ENCODE assay signal across 17 cellular contexts in the genomic region with DNA sequence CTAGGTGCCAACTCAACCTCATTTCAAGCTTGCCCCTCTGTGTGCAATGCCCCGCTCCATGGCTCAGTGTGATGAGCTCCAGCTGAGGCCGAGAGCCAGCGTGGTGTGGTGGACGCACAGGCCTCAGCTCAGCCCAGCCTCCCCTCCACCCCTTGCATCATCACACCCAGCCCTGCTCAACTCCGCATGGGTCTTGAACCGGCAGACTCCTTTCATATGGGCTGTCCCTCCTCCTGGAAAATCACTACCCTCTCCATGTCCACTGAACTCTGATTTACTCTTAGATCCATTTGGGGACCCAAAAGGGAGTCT. TPM values are rescaled to one million over a fixed set of nuclear protein-coding genes. Genes with fewer than 3 reads are reported as not detected.
DNase-seq lines count a peak whose midpoint lies in the region; ATAC-seq, FAIRE-seq and TF ChIP-seq lines count a peak whose summit lies in the region.
"Had no signal": no experiment of that assay in that cellular context is flagged by ENCODE, and none has a peak within 500 bp of the region (broad histone marks: within the 10 kb centered on the region; RNA-seq: fewer than 3 reads in every experiment).

No MANE protein-coding gene starts in this region.

- H2BK120ac ChIP-seq in mesendoderm (ENCODE audit: low read depth, low read length) = no peak overlapping the region

- H2AFZ ChIP-seq in HepG2 (ENCODE audit: low read length) (no peak overlapping the region), KMS-11 (ENCODE audit: low read depth) (no peak overlapping the region)

- 54% methylated on average over 3 of the region's 6 CpGs for WGBS in HepG2 (ENCODE audit: low lambda C conversion rate)
- 100% methylated on average over 1 of the region's 6 CpGs for WGBS in right lobe of liver (ENCODE audit: insufficient coverage, low coverage, low lambda C conversion rate, missing lambda C conversion rate)
- no CpG with 5 or more reads among the region's 6 CpGs for WGBS in mesendoderm (ENCODE audit: extremely low coverage, insufficient coverage, low lambda C conversion rate)

- TF ChIP-seq CTCF in HepG2 (CRISPR knock-in tag; IDR thresholded peaks at IDR 0.05) (no peak), right lobe of liver (IDR thresholded peaks at IDR 0.05) (no peak), KMS-11 (conservative IDR thresholded peaks at IDR 0.05; ENCODE audit: low read depth, low read length) (no peak)

- H3K4ac ChIP-seq in mesendoderm (ENCODE audit: low read depth, low read length) = no peak overlapping the region

- H3K9ac ChIP-seq in HepG2 (ENCODE audit: insufficient read depth, low read depth, low read length) (no peak overlapping the region), KMS-11 (no peak overlapping the region), mesendoderm (ENCODE audit: low read length) (no peak overlapping the region)

- in situ Hi-C loops in HepG2 (cut with HindIII; ENCODE audit: extremely low pct_ligation_motif_present, low pct_unique_long_range_greater_than_20kb) = loop anchor here (10.0 to 25.0 kb wide), 2 partner anchors 171 to 619 kb away; a partner anchor contains a TSS

- CTCF ChIA-PET in HepG2 (lab: Yijun Ruan, JAX; ENCODE audit: low intra/inter-chr PET ratio, low total read pairs) = interaction anchor here (2.4 kb wide), 1 partner anchor 630 kb away, joined by 7 read pairs; no protein-coding TSS in a partner anchor

- no peak for TF ChIP-seq RAD21 in HepG2 (CRISPR knock-in tag; IDR thresholded peaks at IDR 0.05)

- H3K4me1 ChIP-seq in HepG2 (ENCODE audit: insufficient read depth, low read length) (peaks cover 12% of the 10 kb centered on the region; the same call in 1 of the 2 replicates), right lobe of liver (no peaks in the 10 kb centered on the region), KMS-11 (ENCODE audit: low read depth, poor library complexity, severe bottlenecking) (no peaks in the 10 kb centered on the region), mesendoderm (ENCODE audit: control insufficient read depth, low read depth, low read length) (no peaks in the 10 kb centered on the region)
- H3K4me1 ChIP-seq: SJSA1 had no signal

- H4K5ac ChIP-seq in mesendoderm (ENCODE audit: low read length) = no peak overlapping the region

- H3K56ac ChIP-seq in mesendoderm (ENCODE audit: low read length) = no peak overlapping the region

- ATAC-seq in HepG2 (0 out of 3 replicates have a peak, but pooled peaks have one; percentile 8), right lobe of liver (no peak), HG02870 (IDR thresholded peaks at IDR 0.05; ENCODE audit: unreplicated experiment) (no peak)

- H4K8ac ChIP-seq in mesendoderm (ENCODE audit: low read depth, low read length) = no peak overlapping the region

- H3K79me2 ChIP-seq in HepG2 (ENCODE audit: insufficient read depth, low read length) (no peaks in the 10 kb centered on the region), KMS-11 (ENCODE audit: insufficient read depth, low read depth) (no peaks in the 10 kb centered on the region), mesendoderm (ENCODE audit: control insufficient read depth, insufficient read depth, low read length) (no peaks in the 10 kb centered on the region)

- no peak overlapping the region for H3K18ac ChIP-seq in mesendoderm (ENCODE audit: low read length)

- no TSS peak for BruUV-seq in HepG2 (replicated peaks; lab: Mats Ljungman, UMichigan)

- DNase-seq in HepG2 (ENCODE audit: low spot score) = no peak
- no peak for DNase-seq in right lobe of liver
- peak; percentile 80 for DNase-seq in mesenteric fat pad (ENCODE audit: low spot score)
- DNase-seq in mesendoderm = no peak
- no peak for DNase-seq in SKM-1 (lab: John Stamatoyannopoulos, UW; ENCODE audit: unreplicated experiment)
- DNase-seq: DMS 273 treated with DMSO at 0.1 percent for 48 hours, NCI-H524 treated with DMSO at 0.1 percent for 48 hours had no signal

- no peaks in the 10 kb centered on the region for H4K20me1 ChIP-seq in HepG2 (ENCODE audit: insufficient read depth, low read length)
- H4K20me1 ChIP-seq in KMS-11 (ENCODE audit: insufficient read depth) = no peaks in the 10 kb centered on the region

- H3K36me3 ChIP-seq in HepG2 (replicated peaks in 1 of 2; ENCODE audit: control insufficient read depth in 1 of 2, insufficient read depth in 2 of 2, low read length in 2 of 2) = no peaks in the 10 kb centered on the region
- H3K36me3 ChIP-seq in right lobe of liver = no peaks in the 10 kb centered on the region
- no peaks in the 10 kb centered on the region for H3K36me3 ChIP-seq in KMS-11 (ENCODE audit: insufficient read depth)
- no peaks in the 10 kb centered on the region for H3K36me3 ChIP-seq in mesendoderm (ENCODE audit: control insufficient read depth, insufficient read depth, low read length)
- H3K36me3 ChIP-seq: SJSA1 had no signal

- intact Hi-C loops in HepG2 (cut with micrococcal nuclease; ENCODE audit: unreplicated experiment) (loop anchor here (2.0 to 5.0 kb wide), 3 partner anchors 169 to 631 kb away; a partner anchor contains a TSS), right lobe of liver (cut with DNase I) (loop anchor here (10.0 kb wide), 1 partner anchor 191 kb away; no protein-coding TSS in a partner anchor)

- H3K4me2 ChIP-seq in HepG2 (ENCODE audit: low read depth, low read length) (no peak overlapping the region), KMS-11 (0 out of 2 replicates have a peak overlapping the region, but pooled peaks have one; percentile 22), mesendoderm (ENCODE audit: low read length) (no peak overlapping the region)

- TF ChIP-seq EP300 in HepG2 (IDR thresholded peaks at IDR 0.05; ENCODE audit: low read depth in 2 of 2, low read length in 2 of 2) (no peak), HepG2 (CRISPR knock-in tag; IDR thresholded peaks at IDR 0.05; ENCODE audit: borderline replicate concordance) (no peak)

- no peak overlapping the region for H2AK5ac ChIP-seq in mesendoderm (ENCODE audit: low read length)

- TF ChIP-seq POLR2A in HepG2 (IDR thresholded peaks at IDR 0.05; ENCODE audit: insufficient read depth in 1 of 2, low read depth in 2 of 2, low read length in 2 of 2) = no peak
- no peak for TF ChIP-seq POLR2A in right lobe of liver (IDR thresholded peaks at IDR 0.05)

- H3K23ac ChIP-seq in mesendoderm (ENCODE audit: low read length) = no peak overlapping the region

- H3K79me1 ChIP-seq in mesendoderm (ENCODE audit: low read length) = no peaks in the 10 kb centered on the region

- H3K27ac ChIP-seq in HepG2 (ENCODE audit: extremely low read length, insufficient read depth, low read length) = no peak overlapping the region
- H3K27ac ChIP-seq in right lobe of liver = no peak overlapping the region
- H3K27ac ChIP-seq in KMS-11 = no peak overlapping the region
- H3K27ac ChIP-seq in mesendoderm (ENCODE audit: low read depth, low read length) = no peak overlapping the region
- H3K27ac ChIP-seq: HL-60, SJSA1 had no signal

- no peak overlapping the region for H3K4me3 ChIP-seq in HepG2 (replicated peaks in 1 of 3; ENCODE audit: insufficient read depth in 1 of 3, low read depth in 2 of 3, low read length in 3 of 3)
- H3K4me3 ChIP-seq in right lobe of liver = no peak overlapping the region
- no peak overlapping the region for H3K4me3 ChIP-seq in KMS-11 (IDR thresholded peaks at IDR 0.05; ENCODE audit: insufficient read depth, low read depth, low read length)
- no peak overlapping the region for H3K4me3 ChIP-seq in mesendoderm (ENCODE audit: low read length)
- H3K4me3 ChIP-seq: SJSA1 had no signal

- H3K27me3 ChIP-seq in HepG2 (ENCODE audit: control insufficient read depth in 1 of 2, insufficient read depth in 2 of 2, low read length in 2 of 2) (peaks cover 0 to 13% of the 10 kb centered on the region in 2 experiments; a peak in 2 of 5 replicates), right lobe of liver (no peaks in the 10 kb centered on the region), KMS-11 (ENCODE audit: insufficient read depth, low read depth) (no peaks in the 10 kb centered on the region), mesendoderm (ENCODE audit: insufficient read depth, low read length, poor library complexity) (no peaks in the 10 kb centered on the region)
- H3K27me3 ChIP-seq: SJSA1 had no signal

- no peak overlapping the region for H2BK5ac ChIP-seq in mesendoderm (ENCODE audit: low read length)

- H3K9me3 ChIP-seq in HepG2 (ENCODE audit: low read length) (no peaks in the 10 kb centered on the region), right lobe of liver (no peaks in the 10 kb centered on the region)
- H3K9me3 ChIP-seq: SJSA1 had no signal

- no peak overlapping the region for H2BK15ac ChIP-seq in mesendoderm (replicated peaks; ENCODE audit: low read depth)

- POLR2A ChIA-PET in HepG2 (lab: Yijun Ruan, JAX) = no interaction called here

- FAIRE-seq in HepG2 (lab: Jason Lieb, UNC) = no peak
- FAIRE-seq: RCC 7860 had no signal

RNA-seq across cellular contexts. Expression of a gene that starts 16.6 kb away (rescaled TPM):
- total RNA-seq in HepG2 (2016; rRNA removed; fragmentation: Illumina TruSeq; extraction: Trizol) = not detected in 2 replicates
- not detected in 2 replicates for total RNA-seq in HepG2 (2016; cell fraction: cytosol; rRNA removed; fragmentation: Illumina TruSeq; extraction: Trizol; ENCODE audit: low read depth)
- not detected in 2 replicates for total RNA-seq in HepG2 (2016; cell fraction: insoluble cytoplasmic fraction; rRNA removed; fragmentation: Illumina TruSeq; extraction: Trizol)
- total RNA-seq in HepG2 (2016; cell fraction: membrane; rRNA removed; fragmentation: Illumina TruSeq; extraction: Trizol) = not detected in 2 replicates
- total RNA-seq in HepG2 (2016; cell fraction: nucleus; rRNA removed; fragmentation: Illumina TruSeq; extraction: Trizol) = not detected in 2 replicates
- not detected in 2 replicates for polyA plus RNA-seq in HepG2 (2011; rRNA removed)
- polyA plus RNA-seq in HepG2 (2011; cell fraction: cytosol; rRNA removed) = not detected in 2 replicates
- not detected in 2 replicates for polyA plus RNA-seq in HepG2 (2011; cell fraction: nucleus; rRNA removed)
- not detected in 2 replicates for polyA plus RNA-seq in HepG2 (2012)
- polyA plus RNA-seq in HepG2 (2016; cell fraction: cytosol; fragmentation: Illumina TruSeq; extraction: Trizol; ENCODE audit: low read depth) = not detected in 2 replicates
- not detected in 2 replicates for polyA plus RNA-seq in HepG2 (2016; cell fraction: insoluble cytoplasmic fraction; fragmentation: Illumina TruSeq; extraction: Trizol; ENCODE audit: low read depth)
- polyA plus RNA-seq in HepG2 (2016; cell fraction: membrane; fragmentation: Illumina TruSeq; extraction: Trizol; ENCODE audit: low read depth) = not detected in 2 replicates
- polyA plus RNA-seq in HepG2 (2016; cell fraction: nucleus; fragmentation: Illumina TruSeq; extraction: Trizol; ENCODE audit: insufficient read depth, low read depth) = not detected in 2 replicates
- polyA minus RNA-seq in HepG2 (2011; rRNA and poly(A)+ RNA removed; ENCODE audit: low replicate concordance) = 0.09 TPM in 1 of 2 replicates, not detected in the other
- polyA minus RNA-seq in HepG2 (2011; cell fraction: cytosol; rRNA and poly(A)+ RNA removed) = not detected in 2 replicates
- not detected in 2 replicates for polyA minus RNA-seq in HepG2 (2011; cell fraction: nucleus; rRNA and poly(A)+ RNA removed)
- total RNA-seq in right lobe of liver = not detected
- total RNA-seq in mesenteric fat pad = not detected
- 0.01 TPM for polyA plus RNA-seq in mesendoderm (2013, experiment 1 of 2)
- polyA plus RNA-seq in mesendoderm (2013, experiment 2 of 2) = 0.01 TPM
- total RNA-seq: CD4-positive, CD25-positive, alpha-beta regulatory T cell; H4; HT-29; OCI-LY7; SJSA1 had no signal
- polyA plus RNA-seq: BJ; CD4-positive, CD25-positive, alpha-beta regulatory T cell had no signal

RNA-seq across cellular contexts. Expression of a gene that starts 20.3 kb away (rescaled TPM):
- total RNA-seq in HepG2 (2016; rRNA removed; fragmentation: Illumina TruSeq; extraction: Trizol) (not detected in 2 replicates), right lobe of liver (not detected), mesenteric fat pad (not detected)
- not detected in 2 replicates for total RNA-seq in HepG2 (2016; cell fraction: cytosol; rRNA removed; fragmentation: Illumina TruSeq; extraction: Trizol; ENCODE audit: low read depth)
- total RNA-seq in HepG2 (2016; cell fraction: insoluble cytoplasmic fraction; rRNA removed; fragmentation: Illumina TruSeq; extraction: Trizol) = not detected in 2 replicates
- total RNA-seq in HepG2 (2016; cell fraction: membrane; rRNA removed; fragmentation: Illumina TruSeq; extraction: Trizol) = not detected in 2 replicates
- not detected in 2 replicates for total RNA-seq in HepG2 (2016; cell fraction: nucleus; rRNA removed; fragmentation: Illumina TruSeq; extraction: Trizol)
- polyA plus RNA-seq in HepG2 (2011; rRNA removed) = not detected in 2 replicates
- polyA plus RNA-seq in HepG2 (2011; cell fraction: cytosol; rRNA removed) = not detected in 2 replicates
- not detected in 2 replicates for polyA plus RNA-seq in HepG2 (2011; cell fraction: nucleus; rRNA removed)
- polyA plus RNA-seq in HepG2 (2012) = not detected in 2 replicates
- not detected in 2 replicates for polyA plus RNA-seq in HepG2 (2016; cell fraction: cytosol; fragmentation: Illumina TruSeq; extraction: Trizol; ENCODE audit: low read depth)
- not detected in 2 replicates for polyA plus RNA-seq in HepG2 (2016; cell fraction: insoluble cytoplasmic fraction; fragmentation: Illumina TruSeq; extraction: Trizol; ENCODE audit: low read depth)
- not detected in 2 replicates for polyA plus RNA-seq in HepG2 (2016; cell fraction: membrane; fragmentation: Illumina TruSeq; extraction: Trizol; ENCODE audit: low read depth)
- not detected in 2 replicates for polyA plus RNA-seq in HepG2 (2016; cell fraction: nucleus; fragmentation: Illumina TruSeq; extraction: Trizol; ENCODE audit: insufficient read depth, low read depth)
- not detected in 2 replicates for polyA minus RNA-seq in HepG2 (2011; rRNA and poly(A)+ RNA removed; ENCODE audit: low replicate concordance)
- not detected in 2 replicates for polyA minus RNA-seq in HepG2 (2011; cell fraction: cytosol; rRNA and poly(A)+ RNA removed)
- not detected in 2 replicates for polyA minus RNA-seq in HepG2 (2011; cell fraction: nucleus; rRNA and poly(A)+ RNA removed)
- not detected for polyA plus RNA-seq in mesendoderm (2013, experiment 1 of 2)
- not detected for polyA plus RNA-seq in mesendoderm (2013, experiment 2 of 2)
- total RNA-seq: CD4-positive, CD25-positive, alpha-beta regulatory T cell; H4; HT-29; OCI-LY7; SJSA1 had no signal
- polyA plus RNA-seq: BJ; CD4-positive, CD25-positive, alpha-beta regulatory T cell had no signal

RNA-seq across cellular contexts. Expression of a gene that starts 54.6 kb away (rescaled TPM):
- total RNA-seq in HepG2 (2016; rRNA removed; fragmentation: Illumina TruSeq; extraction: Trizol) (9.8 and 11.8 TPM in 2 replicates), right lobe of liver (10 to 100 TPM in 4 of 6 experiments, 1 to 10 TPM in 2; 7.3 to 16.8 (median 10.6) TPM), mesenteric fat pad (15.5 TPM)
- total RNA-seq in HepG2 (2016; cell fraction: cytosol; rRNA removed; fragmentation: Illumina TruSeq; extraction: Trizol; ENCODE audit: low read depth) = 9.6 and 11.6 TPM in 2 replicates
- total RNA-seq in HepG2 (2016; cell fraction: insoluble cytoplasmic fraction; rRNA removed; fragmentation: Illumina TruSeq; extraction: Trizol) = 9.2 and 11.5 TPM in 2 replicates
- total RNA-seq in HepG2 (2016; cell fraction: membrane; rRNA removed; fragmentation: Illumina TruSeq; extraction: Trizol) = 3.1 and 3.4 TPM in 2 replicates
- total RNA-seq in HepG2 (2016; cell fraction: nucleus; rRNA removed; fragmentation: Illumina TruSeq; extraction: Trizol) = 11.7 and 15.3 TPM in 2 replicates
- 4.8 and 5.1 TPM in 2 replicates for polyA plus RNA-seq in HepG2 (2011; rRNA removed)
- 2.0 and 3.0 TPM in 2 replicates for polyA plus RNA-seq in HepG2 (2011; cell fraction: cytosol; rRNA removed)
- polyA plus RNA-seq in HepG2 (2011; cell fraction: nucleus; rRNA removed) = 7.4 and 10.0 TPM in 2 replicates
- 3.7 and 4.9 TPM in 2 replicates for polyA plus RNA-seq in HepG2 (2012)
- polyA plus RNA-seq in HepG2 (2016; cell fraction: cytosol; fragmentation: Illumina TruSeq; extraction: Trizol; ENCODE audit: low read depth) = 0.33 and 0.57 TPM in 2 replicates
- polyA plus RNA-seq in HepG2 (2016; cell fraction: insoluble cytoplasmic fraction; fragmentation: Illumina TruSeq; extraction: Trizol; ENCODE audit: low read depth) = 5.4 and 6.2 TPM in 2 replicates
- 0.66 and 0.81 TPM in 2 replicates for polyA plus RNA-seq in HepG2 (2016; cell fraction: membrane; fragmentation: Illumina TruSeq; extraction: Trizol; ENCODE audit: low read depth)
- polyA plus RNA-seq in HepG2 (2016; cell fraction: nucleus; fragmentation: Illumina TruSeq; extraction: Trizol; ENCODE audit: insufficient read depth, low read depth) = 8.3 TPM in 2 replicates
- polyA minus RNA-seq in HepG2 (2011; rRNA and poly(A)+ RNA removed; ENCODE audit: low replicate concordance) = 38.4 and 115 TPM in 2 replicates
- 5.5 and 8.2 TPM in 2 replicates for polyA minus RNA-seq in HepG2 (2011; cell fraction: cytosol; rRNA and poly(A)+ RNA removed)
- 37.0 and 38.9 TPM in 2 replicates for polyA minus RNA-seq in HepG2 (2011; cell fraction: nucleus; rRNA and poly(A)+ RNA removed)
- polyA plus RNA-seq in mesendoderm (2013, experiment 1 of 2) = 5.3 TPM
- 5.6 TPM for polyA plus RNA-seq in mesendoderm (2013, experiment 2 of 2)
